Comparison of ENCODE assay signal across 1 cellular context in the genomic region with DNA sequence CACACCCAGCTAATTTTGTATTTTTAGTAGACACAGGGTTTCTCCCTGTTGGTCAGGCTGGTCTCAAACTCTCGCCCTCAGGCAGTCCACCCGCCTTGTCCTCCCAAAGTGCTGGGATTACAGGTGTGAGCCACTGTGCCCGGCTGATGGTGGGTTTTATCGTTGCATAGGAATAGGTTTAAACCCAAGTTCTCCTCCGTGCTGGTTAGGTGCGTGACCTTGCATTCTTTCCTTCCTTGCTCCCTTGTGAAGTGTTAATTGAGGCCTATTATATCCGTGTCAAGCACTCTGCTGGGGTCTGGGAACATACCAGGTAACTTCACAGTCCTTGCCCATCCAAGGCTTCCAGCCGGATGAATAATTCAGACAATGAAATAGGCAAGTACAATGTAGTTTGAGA.
TF ChIP-seq lines count a peak whose summit lies in the region.

No MANE protein-coding gene starts in this region.

TF ChIP-seq in GM23338, 12 proteins besides CTCF, POLR2A, EP300 and RAD21 (continued from another document):
- TF ChIP-seq ZNF114 (CRISPR knock-in tag; IDR thresholded peaks at IDR 0.05) (no peak), STAT1 (IDR thresholded peaks at IDR 0.05; ENCODE audit: unreplicated experiment) (no peak)
